In the genomic region with DNA sequence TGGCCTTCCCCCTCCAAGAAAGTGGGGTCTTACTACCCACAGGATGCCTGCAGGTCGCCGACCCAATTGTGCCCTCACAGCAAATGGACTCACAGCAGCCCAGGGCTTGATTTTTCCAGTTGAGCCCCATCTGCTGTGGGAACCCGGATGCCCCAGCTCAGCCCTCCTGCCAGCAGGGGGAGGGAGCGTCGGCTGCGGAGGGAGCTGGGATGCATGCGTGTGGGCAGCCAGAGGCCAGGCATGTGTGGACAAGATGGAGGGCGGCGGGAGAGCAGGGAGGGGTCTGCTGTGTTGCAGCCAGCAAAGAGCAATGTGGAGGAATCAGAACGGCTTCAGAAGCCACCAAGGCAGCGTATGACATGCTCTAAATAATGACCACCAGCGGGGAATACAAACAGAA, we compare ENCODE assay signal across 10 cellular contexts. TPM values are rescaled to one million over a fixed set of nuclear protein-coding genes. Genes with fewer than 3 reads are reported as not detected.
DNase-seq lines count a peak whose midpoint lies in the region; ATAC-seq, FAIRE-seq and TF ChIP-seq lines count a peak whose summit lies in the region.
"Had no signal": no experiment of that assay in that cellular context is flagged by ENCODE, and none has a peak within 500 bp of the region (broad histone marks: within the 10 kb centered on the region; RNA-seq: fewer than 3 reads in every experiment).

No MANE protein-coding gene starts in this region.

- dilution Hi-C loops in endothelial cell of umbilical vein (cut with MboI; ENCODE audit: extremely low pct_ligation_motif_present, low sequenced_read_pairs), result no loop called here

- no peak for TF ChIP-seq POLR2A in endothelial cell of umbilical vein (IDR thresholded peaks at IDR 0.05; ENCODE audit: low read depth, low read length)

- POLR2A ChIA-PET in endothelial cell of umbilical vein (lab: Charles Lee), result no interaction called here

- intact Hi-C loops in endothelial cell of umbilical vein (cut with micrococcal nuclease), result loop anchor here (10.0 kb wide), 1 partner anchor 415 kb away; no protein-coding TSS in a partner anchor

- H3K4me1 ChIP-seq in endothelial cell of umbilical vein (ENCODE audit: control insufficient read depth, extremely low read depth, insufficient read depth, low read length), result no peaks in the 10 kb centered on the region

- no TSS peak for BruUV-seq in endothelial cell of umbilical vein (replicated peaks; lab: Mats Ljungman, UMichigan)

- no peak overlapping the region for H3K9ac ChIP-seq in endothelial cell of umbilical vein (replicated peaks; ENCODE audit: extremely low read depth, insufficient read depth, low read length)
- H3K9ac ChIP-seq: BLaER1 treated with 17β-estradiol and CSF1 and Interleukin-3, amounts not matched to agents 10 nM and 100 nM had no signal

- no peaks in the 10 kb centered on the region for H4K20me1 ChIP-seq in endothelial cell of umbilical vein (replicated peaks; ENCODE audit: control insufficient read depth, extremely low read depth, insufficient read depth, low read length)
- H4K20me1 ChIP-seq: BLaER1 treated with 17β-estradiol and CSF1 and Interleukin-3, amounts not matched to agents 10 nM and 100 nM had no signal

- peaks cover 2 to 5% of the 10 kb centered on the region in 2 experiments for H3K27me3 ChIP-seq in endothelial cell of umbilical vein (ENCODE audit: control insufficient read depth in 2 of 2, insufficient read depth in 2 of 2, low read length in 2 of 2)

- H3K4me3 ChIP-seq in endothelial cell of umbilical vein (replicated peaks in 1 of 3; ENCODE audit: insufficient read depth in 1 of 3, low read depth in 1 of 3, low read length in 3 of 3), result no peak overlapping the region
- H3K4me3 ChIP-seq: BLaER1 treated with 17β-estradiol and CSF1 and Interleukin-3, amounts not matched to agents 10 nM and 100 nM had no signal

- no peaks in the 10 kb centered on the region for H3K9me1 ChIP-seq in endothelial cell of umbilical vein (replicated peaks; ENCODE audit: control insufficient read depth, extremely low read depth, insufficient read depth, low read length)

- no peaks in the 10 kb centered on the region for H3K79me2 ChIP-seq in endothelial cell of umbilical vein (ENCODE audit: control insufficient read depth, insufficient read depth, low read length)

- FAIRE-seq in endothelial cell of umbilical vein (lab: Jason Lieb, UNC), result no peak

- DNase-seq in NCI-H2227 (lab: John Stamatoyannopoulos, UW; ENCODE audit: unreplicated experiment), result peak; percentile 31
- DNase-seq in NCI-H2227 treated with DMSO at 0.1 percent for 48 hours (lab: John Stamatoyannopoulos, UW), result no peak
- peak; percentile 77 for DNase-seq in NCI-H82 (lab: John Stamatoyannopoulos, UW)
- DNase-seq in endothelial cell of umbilical vein (ENCODE audit: low read depth, low spot score), result peak; percentile 10
- peak; percentile 72 for DNase-seq in retina
- DNase-seq in omental fat pad (ENCODE audit: low spot score), result no peak
- DNase-seq in GM20000 (ENCODE audit: low spot score), result no peak
- DNase-seq: activated naive CD4-positive, alpha-beta T cell treated with anti-CD3 and anti-CD28 coated beads, Interleukin-2, amount 50 U/mL, for 16 hours had no signal

- ATAC-seq in omental fat pad (ENCODE audit: low FRiP score) (no peak), HG03095 (IDR thresholded peaks at IDR 0.05; ENCODE audit: unreplicated experiment) (no peak)

- peak overlapping the region; percentile 43 for H2AFZ ChIP-seq in endothelial cell of umbilical vein (ENCODE audit: low read depth, low read length)

- CTCF ChIA-PET in endothelial cell of umbilical vein (lab: Charles Lee), result interaction anchor here (0.8 to 1.3 kb wide), 6 partner anchors 9 to 204 kb away, joined by 3 to 11 read pairs (median 4); no protein-coding TSS in a partner anchor

- TF ChIP-seq CTCF in endothelial cell of umbilical vein (IDR thresholded peaks at IDR 0.05; ENCODE audit: extremely low read depth in 1 of 2, insufficient read depth in 1 of 2, low read depth in 1 of 2, low read length in 2 of 2), result peak; percentile 12 to 55
- TF ChIP-seq CTCF in omental fat pad (IDR thresholded peaks at IDR 0.05), result no peak
- no peak for TF ChIP-seq CTCF in GM20000 (IDR thresholded peaks at IDR 0.05; ENCODE audit: extremely low read depth, missing control alignments)

- H3K36me3 ChIP-seq in endothelial cell of umbilical vein (ENCODE audit: control insufficient read depth in 2 of 2, extremely low read depth in 1 of 2, insufficient read depth in 2 of 2, low read length in 2 of 2), result no peaks in the 10 kb centered on the region
- H3K36me3 ChIP-seq: BLaER1 treated with 17β-estradiol and CSF1 and Interleukin-3, amounts not matched to agents 10 nM and 100 nM had no signal

- no peaks in the 10 kb centered on the region for H3K9me3 ChIP-seq in endothelial cell of umbilical vein (replicated peaks; ENCODE audit: control insufficient read depth, insufficient read depth, low read length)
- H3K9me3 ChIP-seq: BLaER1 treated with 17β-estradiol and CSF1 and Interleukin-3, amounts not matched to agents 10 nM and 100 nM had no signal

- no peak overlapping the region for H3K4me2 ChIP-seq in endothelial cell of umbilical vein (ENCODE audit: insufficient read depth, low read length)
- H3K4me2 ChIP-seq: BLaER1 treated with 17β-estradiol and CSF1 and Interleukin-3, amounts not matched to agents 10 nM and 100 nM had no signal

- no peak overlapping the region for H3K27ac ChIP-seq in endothelial cell of umbilical vein (ENCODE audit: insufficient read depth, low read depth, low read length)
- H3K27ac ChIP-seq: BLaER1 treated with 17β-estradiol and CSF1 and Interleukin-3, amounts not matched to agents 10 nM and 100 nM had no signal

TF ChIP-seq in endothelial cell of umbilical vein, 7 proteins besides CTCF, POLR2A, EP300 and RAD21:
- no peak for TF ChIP-seq JUN (IDR thresholded peaks at IDR 0.05; ENCODE audit: borderline replicate concordance, insufficient read depth, insufficient read length, low read depth)

RNA-seq across cellular contexts. Expression of a gene that starts 41.0 kb away (rescaled TPM):
- total RNA-seq in endothelial cell of umbilical vein (192 and 201 TPM in 2 replicates), omental fat pad (100 to 1,000 TPM; 248 to 355 (median 268) TPM)
- 374 and 413 TPM in 2 replicates for polyA plus RNA-seq in endothelial cell of umbilical vein
- polyA plus RNA-seq in endothelial cell of umbilical vein (2011; cell fraction: cytosol; rRNA removed), result 391 and 464 TPM in 2 replicates
- polyA plus RNA-seq in endothelial cell of umbilical vein (2011; cell fraction: nucleus; rRNA removed), result 364 and 367 TPM in 2 replicates
- polyA plus RNA-seq in endothelial cell of umbilical vein (2012), result 201 and 234 TPM in 2 replicates
- 384 and 389 TPM in 2 replicates for polyA minus RNA-seq in endothelial cell of umbilical vein
- polyA minus RNA-seq in endothelial cell of umbilical vein (2011; cell fraction: cytosol; rRNA and poly(A)+ RNA removed), result 159 TPM
- polyA minus RNA-seq in endothelial cell of umbilical vein (2011; cell fraction: nucleus; rRNA and poly(A)+ RNA removed), result 132 and 157 TPM in 2 replicates

Comparison
In these comparisons a context has a peak if more than half of its experiments do, and no peak if none do; other contexts are left out.
1. DNase-seq: peak in NCI-H2227 (single experiment), NCI-H82 (single experiment), endothelial cell of umbilical vein (single experiment) and retina (single experiment); none in NCI-H2227 treated with DMSO at 0.1 percent for 48 hours (single experiment), omental fat pad (single experiment) and GM20000 (single experiment).
2. CTCF ChIP-seq: peak in endothelial cell of umbilical vein (2 of 2); none in omental fat pad (0 of 3) and GM20000 (single experiment).